Comparison of ENCODE assay signal across 28 cellular contexts in genomic region chr3:182370949-182371348, GRCh38.
DNase-seq lines count a peak whose midpoint lies in the region; TF ChIP-seq lines count a peak whose summit lies in the region.
"Had no signal": no experiment of that assay in that cellular context is flagged by ENCODE, and none has a peak within 500 bp of the region (broad histone marks: within the 10 kb centered on the region; RNA-seq: fewer than 3 reads in every experiment).

No MANE protein-coding gene starts in this region.

- POLR2A ChIA-PET in MCF 10A (lab: Yijun Ruan, JAX) = interaction anchor here (0.7 to 1.6 kb wide), 6 partner anchors 10 to 1382 kb away, joined by 3 to 6 read pairs (median 3); no protein-coding TSS in a partner anchor

- no peaks in the 10 kb centered on the region for H3K9me3 ChIP-seq in breast epithelium
- no peaks in the 10 kb centered on the region for H3K9me3 ChIP-seq in MG63
- H3K9me3 ChIP-seq: esophagus squamous epithelium had no signal

- no peak for TF ChIP-seq POLR2A in breast epithelium (IDR thresholded peaks at IDR 0.05)

- no peak overlapping the region for H3K4me3 Mint-ChIP-seq in MCF 10A (ENCODE audit: unreplicated experiment)
- no peak overlapping the region for H3K4me3 Mint-ChIP-seq in endothelial cell (ENCODE audit: unreplicated experiment)
- H3K4me3 Mint-ChIP-seq: activated naive CD4-positive, alpha-beta T cell treated with anti-CD3 and anti-CD28 coated beads for 36 hours; activated T-cell treated with anti-CD3 and anti-CD28 coated beads, Interleukin-2, amount 50 U/mL, for 4 hours; memory B cell; naive B cell had no signal

- in situ Hi-C loops in G401 (cut with HindIII; ENCODE audit: low sequenced_read_pairs) = no loop called here

- H3K27me3 Mint-ChIP-seq in MCF 10A (ENCODE audit: insufficient read depth, unreplicated experiment) (no peaks in the 10 kb centered on the region), endothelial cell (ENCODE audit: unreplicated experiment) (no peaks in the 10 kb centered on the region)
- H3K27me3 Mint-ChIP-seq: memory B cell, naive B cell had no signal

- intact Hi-C loops in MCF 10A (cut with micrococcal nuclease) (no loop called here), breast epithelium (cut with DNase I; ENCODE audit: low total_unique reads) (no loop called here), head of caudate nucleus (cut with DNase I) (no loop called here)

- DNase-seq in MCF 10A (ENCODE audit: unreplicated experiment) = peak; percentile 38
- no peak for DNase-seq in breast epithelium (ENCODE audit: low spot score in 2 of 2)
- peak; percentile 6 for DNase-seq in T1000 (lab: John Stamatoyannopoulos, UW)
- peak; percentile 35 for DNase-seq in glomerular visceral epithelial cell (ENCODE audit: extremely low spot score)
- DNase-seq in head of caudate nucleus = no peak
- DNase-seq in G401 (ENCODE audit: low spot score) = no peak
- DNase-seq in endothelial cell (ENCODE audit: low spot score) = no peak
- DNase-seq in MG63 = no peak
- DNase-seq: 8988T; activated CD4-positive, alpha-beta T cell treated with anti-CD3 and anti-CD28 coated beads for 1 hour; activated naive CD4-positive, alpha-beta T cell treated with anti-CD3 and anti-CD28 coated beads for 36 hours; activated T-cell treated with anti-CD3 and anti-CD28 coated beads, Interleukin-2, amount 50 U/mL, for 4 hours; AML-193; amygdala; DMS79 treated with DMSO at 0.1 percent for 48 hours; esophagus squamous epithelium; IMR-90; left cardiac atrium; naive B cell; NCI-H146; NCI-H2171; NCI-H748 treated with DMSO at 0.1 percent for 48 hours; SHP77 treated with DMSO at 0.1 percent for 48 hours; stimulated activated CD4-positive, alpha-beta T cell treated with anti-CD3 and anti-CD28 coated beads, Interleukin-12 subunit alpha, Interleukin-12 subunit beta, amount 100 ng/mL, for 4 hours; stimulated activated CD4-positive, alpha-beta T cell treated with anti-CD3 and anti-CD28 coated beads, Interleukin-4, amount 100 ng/mL, for 4 hours; stimulated activated naive CD8-positive, alpha-beta T cell treated with anti-CD3 and anti-CD28 coated beads, Interleukin-15, Interleukin-2, amounts not matched to agents 100 U/mL and 50 U/mL, for 24 hours; SW 1271 had no signal

- H3K36me3 ChIP-seq in breast epithelium (no peaks in the 10 kb centered on the region), MG63 (no peaks in the 10 kb centered on the region)
- H3K36me3 ChIP-seq: esophagus squamous epithelium had no signal

- H3K27ac Mint-ChIP-seq in MCF 10A (ENCODE audit: low read depth, unreplicated experiment) (peak overlapping the region; percentile 3), endothelial cell (ENCODE audit: unreplicated experiment) (no peak overlapping the region)
- H3K27ac Mint-ChIP-seq: activated naive CD4-positive, alpha-beta T cell treated with anti-CD3 and anti-CD28 coated beads for 36 hours; memory B cell; naive B cell had no signal

- H3K9me3 Mint-ChIP-seq in MCF 10A (ENCODE audit: unreplicated experiment) = no peaks in the 10 kb centered on the region
- H3K9me3 Mint-ChIP-seq in endothelial cell (ENCODE audit: unreplicated experiment) = no peaks in the 10 kb centered on the region
- H3K9me3 Mint-ChIP-seq: activated naive CD4-positive, alpha-beta T cell treated with anti-CD3 and anti-CD28 coated beads for 36 hours; activated T-cell treated with anti-CD3 and anti-CD28 coated beads, Interleukin-2, amount 50 U/mL, for 4 hours had no signal

- peaks cover 5% of the 10 kb centered on the region for H3K36me3 Mint-ChIP-seq in MCF 10A (ENCODE audit: insufficient read depth, unreplicated experiment)
- H3K36me3 Mint-ChIP-seq in endothelial cell (ENCODE audit: low read depth, unreplicated experiment) = no peaks in the 10 kb centered on the region
- H3K36me3 Mint-ChIP-seq: memory B cell, naive B cell had no signal

- H3K27ac ChIP-seq in breast epithelium = no peak overlapping the region
- H3K27ac ChIP-seq: esophagus squamous epithelium had no signal

- H3K4me1 Mint-ChIP-seq in MCF 10A (ENCODE audit: insufficient read depth, unreplicated experiment) = peaks cover 11% of the 10 kb centered on the region
- H3K4me1 Mint-ChIP-seq in endothelial cell (ENCODE audit: unreplicated experiment) = peaks cover 3% of the 10 kb centered on the region
- H3K4me1 Mint-ChIP-seq: memory B cell, naive B cell had no signal

- CTCF ChIA-PET in MCF 10A (lab: Yijun Ruan, JAX) = interaction anchor here (0.5 to 0.6 kb wide), 2 partner anchors 547 to 1260 kb away, joined by 3 read pairs; no protein-coding TSS in a partner anchor

- no TSS peak for BruUV-seq in MCF 10A (replicated peaks; lab: Mats Ljungman, UMichigan)

- H3K27me3 ChIP-seq in breast epithelium = no peaks in the 10 kb centered on the region
- H3K27me3 ChIP-seq in MG63 = no peaks in the 10 kb centered on the region
- H3K27me3 ChIP-seq: esophagus squamous epithelium had no signal

- H3K4me3 ChIP-seq in breast epithelium (no peak overlapping the region), MG63 (no peak overlapping the region)
- H3K4me3 ChIP-seq: esophagus squamous epithelium had no signal

- TF ChIP-seq CTCF in MCF 10A (IDR thresholded peaks at IDR 0.05; ENCODE audit: unreplicated experiment) (no peak), breast epithelium (IDR thresholded peaks at IDR 0.05) (no peak), endothelial cell (IDR thresholded peaks at IDR 0.05; ENCODE audit: unreplicated experiment) (no peak)

- H3K4me1 ChIP-seq in breast epithelium = no peaks in the 10 kb centered on the region

Comparison
In these comparisons a context has a peak if more than half of its experiments do, and no peak if none do; other contexts are left out.
1. DNase-seq: peak in MCF 10A (single experiment), T1000 (single experiment) and glomerular visceral epithelial cell (single experiment); none in breast epithelium (0 of 2), head of caudate nucleus (0 of 42), G401 (single experiment), endothelial cell (single experiment) and MG63 (single experiment).